ENCODE assay signal across 21 cellular contexts in genomic region chr12:104906695-104907094, GRCh38. TPM values are rescaled to one million over a fixed set of nuclear protein-coding genes. Genes with fewer than 3 reads are reported as not detected.
DNase-seq lines count a peak whose midpoint lies in the region; ATAC-seq and TF ChIP-seq lines count a peak whose summit lies in the region.
"Had no signal": no experiment of that assay in that cellular context is flagged by ENCODE, and none has a peak within 500 bp of the region (broad histone marks: within the 10 kb centered on the region; RNA-seq: fewer than 3 reads in every experiment).

No MANE protein-coding gene starts in this region.

- H3K27me3 ChIP-seq in PC-3 (ENCODE audit: low read length) (no peaks in the 10 kb centered on the region), MG63 (no peaks in the 10 kb centered on the region)
- H3K27me3 ChIP-seq: BE2C; BLaER1 treated with 17β-estradiol and CSF1 and Interleukin-3, amounts not matched to agents 10 nM and 100 nM had no signal

- no TSS peak for BruUV-seq in PC-3 (replicated peaks; lab: Mats Ljungman, UMichigan)

- no peak overlapping the region for H2AFZ ChIP-seq in PC-3 (ENCODE audit: low read length)
- H2AFZ ChIP-seq: GM23248 had no signal

- H3K4me1 ChIP-seq in PC-3 (ENCODE audit: insufficient read depth, low read length): peaks cover 14% of the 10 kb centered on the region
- H3K4me1 ChIP-seq: BE2C; BLaER1 treated with 17β-estradiol and CSF1 and Interleukin-3, amounts not matched to agents 10 nM and 100 nM had no signal

- no peak overlapping the region for H3K4me2 ChIP-seq in PC-3 (ENCODE audit: low read length)
- H3K4me2 ChIP-seq: BLaER1 treated with 17β-estradiol and CSF1 and Interleukin-3, amounts not matched to agents 10 nM and 100 nM had no signal

- H3K36me3 ChIP-seq in PC-3 (ENCODE audit: low read depth, low read length): no peaks in the 10 kb centered on the region
- no peaks in the 10 kb centered on the region for H3K36me3 ChIP-seq in MG63
- H3K36me3 ChIP-seq: BE2C; BLaER1 treated with 17β-estradiol and CSF1 and Interleukin-3, amounts not matched to agents 10 nM and 100 nM had no signal

- no peaks in the 10 kb centered on the region for H3K9me3 ChIP-seq in PC-3 (ENCODE audit: low read length)
- H3K9me3 ChIP-seq in MG63: no peaks in the 10 kb centered on the region
- H3K9me3 ChIP-seq: BE2C had no signal

- intact Hi-C loops in PC-3 (cut with micrococcal nuclease): no loop called here

- H3K79me2 ChIP-seq in PC-3 (ENCODE audit: low read length): no peaks in the 10 kb centered on the region

- H3K4me3 ChIP-seq in PC-3 (ENCODE audit: low read length) (no peak overlapping the region), epithelial cell of esophagus (ENCODE audit: low read length) (no peak overlapping the region), MG63 (no peak overlapping the region)
- H3K4me3 ChIP-seq: BLaER1 treated with 17β-estradiol and CSF1 and Interleukin-3, amounts not matched to agents 10 nM and 100 nM; GM12878; GM23248 had no signal

- ATAC-seq in PC-3 (peak; percentile 62), HG02885 (IDR thresholded peaks at IDR 0.05; ENCODE audit: poor library complexity, unreplicated experiment) (no peak)
- ATAC-seq in stimulated activated effector memory CD8-positive, alpha-beta T cell treated with anti-CD3 and anti-CD28 coated beads, Interleukin-12 subunit alpha, Interleukin-12 subunit beta, amount 100 ng/mL, for 72 hours: no peak
- ATAC-seq: GM12878 had no signal

- H3K4me1 Mint-ChIP-seq in stimulated activated effector memory CD8-positive, alpha-beta T cell treated with anti-CD3 and anti-CD28 coated beads, Interleukin-12 subunit alpha, Interleukin-12 subunit beta, amount 100 ng/mL, for 72 hours: peaks cover 9% of the 10 kb centered on the region
- H3K4me1 Mint-ChIP-seq: CD14-positive monocyte; CD8-positive, alpha-beta memory T cell had no signal

- no peaks in the 10 kb centered on the region for H4K20me1 ChIP-seq in PC-3 (ENCODE audit: low read length)
- H4K20me1 ChIP-seq: BLaER1 treated with 17β-estradiol and CSF1 and Interleukin-3, amounts not matched to agents 10 nM and 100 nM had no signal

- POLR2A ChIA-PET in PC-3 (lab: Charles Lee; ENCODE audit: unreplicated experiment): no interaction called here

- H3K9ac ChIP-seq in PC-3 (ENCODE audit: low read length): no peak overlapping the region
- H3K9ac ChIP-seq: BLaER1 treated with 17β-estradiol and CSF1 and Interleukin-3, amounts not matched to agents 10 nM and 100 nM; GM23248 had no signal

- DNase-seq in NCI-H1048 (lab: John Stamatoyannopoulos, UW) (peak; percentile 8), PC-3 (peak; percentile 58), epithelial cell of esophagus (ENCODE audit: low read depth) (peak; percentile 10), MG63 (no peak)
- DNase-seq in stimulated activated effector memory CD8-positive, alpha-beta T cell treated with anti-CD3 and anti-CD28 coated beads, Interleukin-12 subunit alpha, Interleukin-12 subunit beta, amount 100 ng/mL, for 72 hours (ENCODE audit: low spot score in 2 of 2): no peak
- DNase-seq: AML-193; BE2C; CD4-positive, alpha-beta T cell; CD8-positive, alpha-beta memory T cell; DMS 273 treated with DMSO at 0.1 percent for 48 hours; DMS79; EL; GDM1; GM23248; H7; HCEC 1CT had no signal

- H3K9me3 Mint-ChIP-seq in stimulated activated effector memory CD8-positive, alpha-beta T cell treated with anti-CD3 and anti-CD28 coated beads, Interleukin-12 subunit alpha, Interleukin-12 subunit beta, amount 100 ng/mL, for 72 hours: no peaks in the 10 kb centered on the region
- H3K9me3 Mint-ChIP-seq: CD4-positive, alpha-beta T cell; CD8-positive, alpha-beta memory T cell had no signal

- TF ChIP-seq CTCF in PC-3 (conservative IDR thresholded peaks at IDR 0.05; ENCODE audit: low read depth, low read length) (no peak), epithelial cell of esophagus (IDR thresholded peaks at IDR 0.05; ENCODE audit: insufficient read depth, low read depth, low read length, missing control alignments) (no peak)

- no peaks in the 10 kb centered on the region for H3K9me2 ChIP-seq in PC-3 (replicated peaks; ENCODE audit: low read length)

- no peak overlapping the region for H3K27ac ChIP-seq in PC-3 (ENCODE audit: low read length)
- H3K27ac ChIP-seq: 22Rv1; BLaER1 treated with 17β-estradiol and CSF1 and Interleukin-3, amounts not matched to agents 10 nM and 100 nM; GM23248 had no signal

- no peaks in the 10 kb centered on the region for H3K36me3 Mint-ChIP-seq in stimulated activated effector memory CD8-positive, alpha-beta T cell treated with anti-CD3 and anti-CD28 coated beads, Interleukin-12 subunit alpha, Interleukin-12 subunit beta, amount 100 ng/mL, for 72 hours
- H3K36me3 Mint-ChIP-seq: CD14-positive monocyte; CD8-positive, alpha-beta memory T cell had no signal

- no peaks in the 10 kb centered on the region for H3F3A ChIP-seq in PC-3 (ENCODE audit: low read length, unreplicated experiment)

- H3K27ac Mint-ChIP-seq in stimulated activated effector memory CD8-positive, alpha-beta T cell treated with anti-CD3 and anti-CD28 coated beads, Interleukin-12 subunit alpha, Interleukin-12 subunit beta, amount 100 ng/mL, for 72 hours: no peak overlapping the region
- H3K27ac Mint-ChIP-seq: CD14-positive monocyte; CD4-positive, alpha-beta T cell; CD8-positive, alpha-beta memory T cell had no signal

- no peak overlapping the region for H3K4me3 Mint-ChIP-seq in stimulated activated effector memory CD8-positive, alpha-beta T cell treated with anti-CD3 and anti-CD28 coated beads, Interleukin-12 subunit alpha, Interleukin-12 subunit beta, amount 100 ng/mL, for 72 hours
- H3K4me3 Mint-ChIP-seq: CD14-positive monocyte; CD4-positive, alpha-beta T cell; CD8-positive, alpha-beta memory T cell had no signal

- CTCF ChIA-PET in PC-3 (lab: Charles Lee): no interaction called here

RNA-seq across cellular contexts. Expression of gene SLC41A2, which starts 51.4 kb away (rescaled TPM):
- 16.3 and 20.4 TPM in 2 replicates for total RNA-seq in PC-3 (2014; rRNA removed)
- total RNA-seq in MG63 (2014; rRNA removed; shearing (Covaris generic); ENCODE audit: low replicate concordance): 2.2 and 4.2 TPM in 2 replicates

Comparison
In these comparisons a context has a peak if more than half of its experiments do, and no peak if none do; other contexts are left out.
1. DNase-seq: peak in NCI-H1048 (single experiment), PC-3 (single experiment) and epithelial cell of esophagus (single experiment); none in MG63 (single experiment) and stimulated activated effector memory CD8-positive, alpha-beta T cell treated with anti-CD3 and anti-CD28 coated beads, Interleukin-12 subunit alpha, Interleukin-12 subunit beta, amount 100 ng/mL, for 72 hours (0 of 2).